In the genomic region with DNA sequence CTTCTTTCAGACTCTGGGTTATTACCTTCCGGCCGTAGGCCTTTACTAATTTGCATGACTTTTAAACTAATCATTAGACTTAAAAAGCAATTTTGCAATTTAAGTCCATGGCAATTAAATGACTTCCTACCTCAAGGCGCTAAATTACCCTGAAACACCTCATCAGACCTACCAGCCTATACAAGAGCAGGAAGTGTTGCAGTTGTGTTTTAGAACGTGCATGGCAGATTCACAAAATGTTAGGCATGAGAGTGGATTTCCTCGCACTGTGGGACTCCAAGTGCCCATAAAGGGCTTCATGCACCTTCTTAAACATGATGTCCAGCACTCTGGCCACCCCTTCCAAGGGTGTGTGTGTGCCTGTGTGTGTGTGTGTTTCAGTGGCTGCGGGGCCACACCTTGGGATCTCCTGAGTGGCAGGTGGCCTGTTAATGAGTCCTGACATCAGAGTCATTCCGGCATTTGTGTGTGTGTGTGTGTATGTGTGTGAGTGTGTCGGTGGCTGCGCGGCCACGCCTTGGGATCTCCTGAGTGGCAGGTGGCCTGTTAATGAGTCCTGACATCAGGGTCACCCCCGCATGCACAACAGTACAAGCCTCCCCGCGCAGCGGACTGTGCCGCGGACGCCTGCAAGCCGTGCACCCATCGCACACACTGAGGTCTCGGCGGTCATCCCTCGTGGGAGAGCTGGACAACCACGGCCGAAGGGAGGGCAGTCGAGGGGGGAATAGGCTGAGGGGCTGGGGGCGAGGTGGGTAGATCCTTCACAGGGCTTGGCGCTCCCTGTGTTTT, we compare ENCODE assay signal across 8 cellular contexts. TPM values are rescaled to one million over a fixed set of nuclear protein-coding genes. Genes with fewer than 3 reads are reported as not detected.
DNase-seq lines count a peak whose midpoint lies in the region; ATAC-seq lines count a peak whose summit lies in the region.

No MANE protein-coding gene starts in this region.

- peaks cover 7% of the 10 kb centered on the region; the same call in 1 of the 2 replicates for H3K36me3 ChIP-seq in SJSA1
- H3K36me3 ChIP-seq in adipocyte (ENCODE audit: control insufficient read depth, insufficient read depth, low read length, severe bottlenecking), result no peaks in the 10 kb centered on the region
- H3K36me3 ChIP-seq in rectal smooth muscle tissue (ENCODE audit: control insufficient read depth, insufficient read depth, low read length), result no peaks in the 10 kb centered on the region

- H3K9me3 ChIP-seq in SJSA1 (replicated peaks) (no peaks in the 10 kb centered on the region), adipocyte (ENCODE audit: control insufficient read depth, low read length) (no peaks in the 10 kb centered on the region), right cardiac atrium (ENCODE audit: control insufficient read depth, low read length) (no peaks in the 10 kb centered on the region)

- H3K4me1 ChIP-seq in SJSA1 (replicated peaks), result peaks cover 11% of the 10 kb centered on the region
- H3K4me1 ChIP-seq in adipocyte (ENCODE audit: control insufficient read depth, insufficient read depth, low read length), result peaks cover 10% of the 10 kb centered on the region
- H3K4me1 ChIP-seq in right cardiac atrium (ENCODE audit: control insufficient read depth, insufficient read depth, low read length), result no peaks in the 10 kb centered on the region
- H3K4me1 ChIP-seq in rectal smooth muscle tissue (ENCODE audit: control insufficient read depth, insufficient read depth, low read length), result peaks cover 6% of the 10 kb centered on the region

- H3K27me3 ChIP-seq in SJSA1 (replicated peaks) (no peaks in the 10 kb centered on the region), adipocyte (replicated peaks; ENCODE audit: control insufficient read depth, insufficient read depth, low read length) (no peaks in the 10 kb centered on the region), right cardiac atrium (ENCODE audit: control insufficient read depth, insufficient read depth) (no peaks in the 10 kb centered on the region), rectal smooth muscle tissue (ENCODE audit: control insufficient read depth, insufficient read depth, low read length) (no peaks in the 10 kb centered on the region)

- DNase-seq in D341Med (ENCODE audit: low spot score) (peak; percentile 66), HUDEP-2 (lab: John Stamatoyannopoulos, UW; ENCODE audit: unreplicated experiment in 76 of 76) (peak in 58 of 76 experiments; percentile 7 to 66 (median 37)), SJSA1 (ENCODE audit: low read depth in 1 of 2, low spot score in 2 of 2) (peak in 1 of 2 experiments; percentile 42), adipocyte (ENCODE audit: low read depth) (peak; percentile 52), right cardiac atrium (peak; percentile 38 to 83 (median 79)), COLO829 (ENCODE audit: low spot score) (no peak)

- intact Hi-C loops in right cardiac atrium (cut with DNase I), result loop anchor here in 3 of 4 donors (2.0 to 10.0 kb wide), 3 partner anchors 81 to 84 kb away; partner anchors contain the start of gene ETNK1 (in 3 of the 3)

- peak overlapping the region; percentile 79 for H3K4me3 ChIP-seq in SJSA1
- peak overlapping the region; percentile 94 for H3K4me3 ChIP-seq in adipocyte (ENCODE audit: low read length)
- peak overlapping the region; percentile 89 for H3K4me3 ChIP-seq in right cardiac atrium (ENCODE audit: low read length)
- peak overlapping the region; percentile 99 for H3K4me3 ChIP-seq in rectal smooth muscle tissue (ENCODE audit: low read length)

- H3K27ac ChIP-seq in SJSA1 (peak overlapping the region; percentile 94), right cardiac atrium (ENCODE audit: low read length) (peak overlapping the region; percentile 97), rectal smooth muscle tissue (ENCODE audit: low read depth, low read length) (peak overlapping the region; percentile 92)

- H3K9ac ChIP-seq in adipocyte (ENCODE audit: low read length) (peak overlapping the region; percentile 95), rectal smooth muscle tissue (ENCODE audit: low read length) (peak overlapping the region; percentile 87)

- ATAC-seq in GM21423 (IDR thresholded peaks at IDR 0.05; ENCODE audit: unreplicated experiment) (peak; percentile 47), right cardiac atrium (peak; percentile 59 to 66)

- 6% methylated on average over 28 of the region's 28 CpGs for WGBS in right cardiac atrium

RNA-seq across cellular contexts. Expression of gene C2CD5, which starts 0.9 kb away (rescaled TPM):
- 11.2 and 12.6 TPM in 2 replicates for total RNA-seq in SJSA1 (2014; rRNA removed; shearing (Covaris generic))
- 10 to 100 TPM; 17.7 to 28.1 (median 23.5) TPM for total RNA-seq in right cardiac atrium
- polyA plus RNA-seq in right cardiac atrium, result 10.2 TPM
